Comparison of ENCODE assay signal across 11 cellular contexts in genomic region chrX:19225906-19226305, GRCh38.
A peak's percentile ranks its signal among the peaks of the same experiment; 100 is the strongest.
DNase-seq lines count a peak whose midpoint lies in the region; FAIRE-seq and TF ChIP-seq lines count a peak whose summit lies in the region.
"Had no signal": no experiment of that assay in that cellular context is flagged by ENCODE, and none has a peak within 500 bp of the region (broad histone marks: within the 10 kb centered on the region; RNA-seq: fewer than 3 reads in every experiment).

No MANE protein-coding gene starts in this region.

- TF ChIP-seq CTCF in A673 (conservative IDR thresholded peaks at IDR 0.05; ENCODE audit: low read depth, low read length) (peak; percentile 74), fibroblast of lung (conservative IDR thresholded peaks at IDR 0.05 in 1 of 2, IDR thresholded peaks at IDR 0.05 in 1 of 2; ENCODE audit: low read depth in 1 of 2, low read length in 2 of 2) (peak in 1 of 2 donors; percentile 11), Calu3 (IDR thresholded peaks at IDR 0.05; ENCODE audit: unreplicated experiment) (no peak)

- H3K4me1 Mint-ChIP-seq in Calu3 (ENCODE audit: low read depth, unreplicated experiment) = no peaks in the 10 kb centered on the region
- H3K4me1 Mint-ChIP-seq: CD4-positive, alpha-beta memory T cell had no signal

- H3K4me3 ChIP-seq in A673 (ENCODE audit: low read depth, low read length, poor library complexity, severe bottlenecking) (no peak overlapping the region), NT2/D1 (ENCODE audit: insufficient read length, low read depth) (no peak overlapping the region), fibroblast of lung (replicated peaks in 1 of 4; ENCODE audit: control extremely low read depth in 1 of 4, insufficient read depth in 1 of 4, low read depth in 3 of 4, low read length in 4 of 4) (no peak overlapping the region)

- H3K36me3 ChIP-seq in A673 (ENCODE audit: insufficient read depth, low read length, poor library complexity, severe bottlenecking) = no peaks in the 10 kb centered on the region
- H3K36me3 ChIP-seq in NT2/D1 (ENCODE audit: insufficient read depth, insufficient read length, low read length) = no peaks in the 10 kb centered on the region
- no peaks in the 10 kb centered on the region for H3K36me3 ChIP-seq in fibroblast of lung (ENCODE audit: control insufficient read depth, insufficient read depth, low read length)

- H3K79me2 ChIP-seq in fibroblast of lung (ENCODE audit: control insufficient read depth, insufficient read depth, low read length) = no peaks in the 10 kb centered on the region

- no peak overlapping the region for H3K9ac ChIP-seq in NT2/D1 (ENCODE audit: insufficient read length, low read depth)
- H3K9ac ChIP-seq in fibroblast of lung (ENCODE audit: insufficient read depth, low read length) = no peak overlapping the region

- DNase-seq in A673 (ENCODE audit: low spot score) (peak; percentile 88), GM12892 (ENCODE audit: insufficient read length) (no peak), NT2/D1 (ENCODE audit: low read depth, low spot score) (peak; percentile 18), fibroblast of lung (ENCODE audit: low read depth in 2 of 2) (peak; percentile 6 to 26), amygdala (lab: John Stamatoyannopoulos, UW) (no peak), Calu3 (no peak)
- DNase-seq in activated naive CD4-positive, alpha-beta T cell (lab: John Stamatoyannopoulos, UW) = no peak
- DNase-seq in effector CD4-positive, alpha-beta T cell = no peak
- DNase-seq: activated naive CD4-positive, alpha-beta T cell treated with Interleukin-2 at 50 U/mL for 16 hours; CD4-positive, alpha-beta memory T cell; NCI-H1092 had no signal

- POLR2A ChIA-PET in A673 (lab: Charles Lee; ENCODE audit: low non-redundant PET) = interaction anchor here (0.6 kb wide), 1 partner anchor 84 kb away, joined by 3 read pairs; no protein-coding TSS in a partner anchor

- H3K27me3 ChIP-seq in A673 (replicated peaks; ENCODE audit: insufficient read depth, low read depth, low read length, poor library complexity) (no peaks in the 10 kb centered on the region), NT2/D1 (ENCODE audit: insufficient read depth, insufficient read length) (no peaks in the 10 kb centered on the region), fibroblast of lung (ENCODE audit: control insufficient read depth, insufficient read depth, low read length) (no peaks in the 10 kb centered on the region)

- H3K27ac ChIP-seq in A673 (ENCODE audit: low read depth, low read length, poor library complexity, severe bottlenecking) = peak overlapping the region; percentile 67
- H3K27ac ChIP-seq in fibroblast of lung (ENCODE audit: insufficient read depth, low read length) = no peak overlapping the region

- no peaks in the 10 kb centered on the region for H4K20me1 ChIP-seq in fibroblast of lung (ENCODE audit: control insufficient read depth, extremely low read depth, insufficient read depth, low read length)

- H3K9me3 ChIP-seq in A673 (ENCODE audit: low read depth, low read length, poor library complexity, severe bottlenecking) (no peaks in the 10 kb centered on the region), NT2/D1 (ENCODE audit: insufficient read depth, low read length) (no peaks in the 10 kb centered on the region), fibroblast of lung (ENCODE audit: control insufficient read depth, insufficient read depth, low read depth, low read length) (no peaks in the 10 kb centered on the region)

- no peak overlapping the region for H3K27ac Mint-ChIP-seq in Calu3 (ENCODE audit: unreplicated experiment)
- H3K27ac Mint-ChIP-seq: CD4-positive, alpha-beta memory T cell had no signal

- H3K4me3 Mint-ChIP-seq in Calu3 (ENCODE audit: low read depth, unreplicated experiment) = no peak overlapping the region
- H3K4me3 Mint-ChIP-seq: CD4-positive, alpha-beta memory T cell had no signal

- no peak overlapping the region for H2AFZ ChIP-seq in fibroblast of lung (ENCODE audit: low read length)

- no peaks in the 10 kb centered on the region for H3K9me3 Mint-ChIP-seq in Calu3 (ENCODE audit: low read depth, unreplicated experiment)

- TF ChIP-seq POLR2A in GM12892 (IDR thresholded peaks at IDR 0.05; ENCODE audit: low read depth, low read length) = no peak

- H3K4me1 ChIP-seq in A673 (ENCODE audit: insufficient read depth, low read length, poor library complexity, severe bottlenecking) = peaks cover 19% of the 10 kb centered on the region
- peaks cover 4% of the 10 kb centered on the region for H3K4me1 ChIP-seq in NT2/D1 (ENCODE audit: insufficient read depth, insufficient read length)
- H3K4me1 ChIP-seq in fibroblast of lung (ENCODE audit: control insufficient read depth, extremely low read depth, insufficient read depth, low read length) = no peaks in the 10 kb centered on the region

- CTCF ChIA-PET in A673 (lab: Charles Lee) = interaction anchor here (0.6 kb wide), 1 partner anchor 91 kb away, joined by 5 read pairs; no protein-coding TSS in a partner anchor
- CTCF ChIA-PET in Calu3 (lab: Charles Lee) = interaction anchor here (0.5 to 0.7 kb wide), 2 partner anchors 34 to 185 kb away, joined by 3 read pairs; no protein-coding TSS in a partner anchor

- peaks cover 30% of the 10 kb centered on the region for H3K27me3 Mint-ChIP-seq in Calu3 (ENCODE audit: unreplicated experiment)

- H3K36me3 Mint-ChIP-seq in Calu3 (ENCODE audit: insufficient read depth, unreplicated experiment) = no peaks in the 10 kb centered on the region
- H3K36me3 Mint-ChIP-seq: CD4-positive, alpha-beta memory T cell had no signal

- intact Hi-C loops in A673 (cut with micrococcal nuclease; ENCODE audit: unreplicated experiment) = loop anchor here (1.0 to 10.0 kb wide), 4 partner anchors 49 to 228 kb away; partner anchors contain the start of gene ADGRG2
- intact Hi-C loops in Calu3 (cut with micrococcal nuclease; ENCODE audit: unreplicated experiment) = loop anchor here (10.0 kb wide), 1 partner anchor 181 kb away; no protein-coding TSS in a partner anchor

- peak; percentile 90 for FAIRE-seq in GM12892 (lab: Jason Lieb, UNC)

- H3K4me2 ChIP-seq in fibroblast of lung (ENCODE audit: extremely low read depth, insufficient read depth, low read length) = no peak overlapping the region

- BruUV-seq in A673 (replicated peaks; lab: Mats Ljungman, UMichigan) (no TSS peak), Calu3 (replicated peaks; lab: Mats Ljungman, UMichigan) (no TSS peak)

Comparison
In these comparisons a context has a peak if more than half of its experiments do, and no peak if none do; other contexts are left out.
1. DNase-seq: peak in A673 (single experiment), NT2/D1 (single experiment) and fibroblast of lung (2 of 2); none in GM12892 (single experiment), activated naive CD4-positive, alpha-beta T cell (0 of 4), amygdala (0 of 56), Calu3 (single experiment) and effector CD4-positive, alpha-beta T cell (single experiment).